Comparison of ENCODE assay signal across 22 cellular contexts in the genomic region with DNA sequence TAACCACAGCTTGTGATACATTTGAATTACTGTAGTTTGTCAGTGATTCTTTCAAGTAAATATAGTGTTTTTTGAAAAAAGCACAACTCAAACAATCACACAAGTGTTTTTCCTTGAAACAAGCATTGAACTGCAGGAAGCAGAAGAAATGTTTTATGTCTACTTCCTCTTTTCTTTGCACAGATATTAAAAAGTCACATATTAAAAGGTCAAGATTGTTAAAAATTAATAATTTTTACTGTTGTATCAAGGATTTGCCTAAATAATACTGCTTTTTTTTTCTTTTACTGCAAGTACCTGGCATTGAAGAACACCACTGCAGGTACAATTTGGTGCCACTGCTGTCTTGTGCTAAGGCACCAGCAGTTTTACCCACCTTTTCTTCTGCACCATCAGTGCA.
"Had no signal": no experiment of that assay in that cellular context is flagged by ENCODE, and none has a peak within 500 bp of the region (broad histone marks: within the 10 kb centered on the region; RNA-seq: fewer than 3 reads in every experiment).

No MANE protein-coding gene starts in this region.

- DNase-seq: cortex of kidney; dorsolateral prefrontal cortex; effector memory CD4-positive, alpha-beta T cell; heart right ventricle; hypothalamus; kidney glomerular epithelial cell; naive thymus-derived CD4-positive, alpha-beta T cell; posterior cingulate gyrus; sigmoid colon; stimulated activated CD4-positive, alpha-beta T cell treated with anti-CD3 and anti-CD28 coated beads, Interleukin-2, amount 100 ng/mL, for 24 hours; stimulated activated CD4-positive, alpha-beta T cell treated with anti-CD3 and anti-CD28 coated beads, Interleukin-4, amount 100 ng/mL, for 4 hours; stimulated activated naive CD4-positive, alpha-beta T cell; stomach; substantia nigra; transverse colon had no signal

- H3K4me1 ChIP-seq: heart right ventricle, transverse colon had no signal

- H3K27ac Mint-ChIP-seq: naive thymus-derived CD4-positive, alpha-beta T cell had no signal

- H3K27me3 Mint-ChIP-seq: naive thymus-derived CD4-positive, alpha-beta T cell had no signal

- FAIRE-seq: endometrium, frontal cortex, islet of Langerhans had no signal

- H3K36me3 ChIP-seq: heart right ventricle, neutrophil, sigmoid colon, stomach, thoracic aorta, transverse colon had no signal

- H3K9me3 ChIP-seq: neutrophil, sigmoid colon, stomach, thoracic aorta, transverse colon had no signal

- H3K4me3 ChIP-seq: dorsolateral prefrontal cortex, heart right ventricle, sigmoid colon, skin epidermis, stomach, thoracic aorta, transverse colon had no signal

- H3K27me3 ChIP-seq: dorsolateral prefrontal cortex, heart right ventricle, neutrophil, sigmoid colon, stomach, transverse colon had no signal

- H3K4me3 Mint-ChIP-seq: naive thymus-derived CD4-positive, alpha-beta T cell had no signal

- ATAC-seq: esophagus mucosa; heart right ventricle; naive thymus-derived CD4-positive, alpha-beta T cell had no signal

- H3K27ac ChIP-seq: dorsolateral prefrontal cortex, heart right ventricle, neutrophil, sigmoid colon, skin epidermis, stomach, thoracic aorta, transverse colon had no signal
